Comparison of ENCODE assay signal across 12 cellular contexts in the genomic region with DNA sequence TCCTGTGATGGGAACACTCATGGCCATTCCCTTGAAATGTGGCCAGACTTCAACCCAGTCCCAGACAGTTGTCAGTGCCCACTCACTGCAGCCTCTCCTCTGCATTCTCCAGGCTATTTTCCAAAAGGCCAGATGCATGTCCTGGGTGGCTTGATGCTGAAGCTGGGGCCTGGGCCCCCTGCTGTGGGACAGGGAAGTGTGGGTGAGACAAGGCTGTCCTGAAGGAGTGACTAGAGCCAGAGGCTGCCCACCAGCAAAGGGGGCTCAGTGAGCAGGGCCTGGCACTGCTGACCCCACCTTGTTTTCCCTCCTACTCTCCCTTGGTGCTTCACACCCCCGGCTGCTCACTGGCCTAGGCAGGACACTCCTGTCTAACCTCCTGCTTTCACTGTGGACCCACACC. TPM values are rescaled to one million over a fixed set of nuclear protein-coding genes. Genes with fewer than 3 reads are reported as not detected.
DNase-seq lines count a peak whose midpoint lies in the region; ATAC-seq and TF ChIP-seq lines count a peak whose summit lies in the region.
"Had no signal": no experiment of that assay in that cellular context is flagged by ENCODE, and none has a peak within 500 bp of the region (broad histone marks: within the 10 kb centered on the region; RNA-seq: fewer than 3 reads in every experiment).

No MANE protein-coding gene starts in this region.

- TF ChIP-seq POLR2A in body of pancreas (IDR thresholded peaks at IDR 0.05) (no peak), vagina (IDR thresholded peaks at IDR 0.05) (no peak)

- 57 to 64% methylated on average over 1 of the region's 1 CpG for WGBS in body of pancreas, 2 donors

- no peaks in the 10 kb centered on the region for H3K27me3 Mint-ChIP-seq in natural killer cell treated with Interleukin-12 subunit alpha and Interleukin-12 subunit beta and Interleukin-15 and Interleukin-18, amount 100 ng/mL, for 72 hours
- no peaks in the 10 kb centered on the region for H3K27me3 Mint-ChIP-seq in natural killer cell (ENCODE audit: low read depth in 2 of 2)

- DNase-seq in natural killer cell treated with Interleukin-12 subunit alpha and Interleukin-12 subunit beta and Interleukin-15 and Interleukin-18, amount 100 ng/mL, for 72 hours (ENCODE audit: low spot score), result no peak
- no peak for DNase-seq in natural killer cell
- DNase-seq in body of pancreas, result no peak
- DNase-seq in myocyte (ENCODE audit: low read depth), result peak; percentile 57
- DNase-seq in vagina (ENCODE audit: extremely low spot score in 2 of 2), result no peak
- DNase-seq in caudate nucleus (lab: John Stamatoyannopoulos, UW), result no peak
- DNase-seq: amniotic stem cell, NCI-H1417, nucleus accumbens had no signal

- ATAC-seq in natural killer cell treated with Interleukin-12 subunit alpha and Interleukin-12 subunit beta and Interleukin-15 and Interleukin-18, amount 100 ng/mL, for 72 hours, result no peak
- ATAC-seq in natural killer cell (no peak), body of pancreas (no peak), GM18498 (IDR thresholded peaks at IDR 0.05; ENCODE audit: unreplicated experiment) (no peak), HG02678 (IDR thresholded peaks at IDR 0.05; ENCODE audit: unreplicated experiment) (no peak)

- H3K4me1 ChIP-seq in body of pancreas (peaks cover 69% of the 10 kb centered on the region), vagina (peaks cover 57% of the 10 kb centered on the region)

- H3K9me3 Mint-ChIP-seq in natural killer cell treated with Interleukin-12 subunit alpha and Interleukin-12 subunit beta and Interleukin-15 and Interleukin-18, amount 100 ng/mL, for 72 hours, result no peaks in the 10 kb centered on the region
- H3K9me3 Mint-ChIP-seq in natural killer cell, result no peaks in the 10 kb centered on the region

- peak overlapping the region; percentile 88 for H3K4me3 Mint-ChIP-seq in natural killer cell treated with Interleukin-12 subunit alpha and Interleukin-12 subunit beta and Interleukin-15 and Interleukin-18, amount 100 ng/mL, for 72 hours
- H3K4me3 Mint-ChIP-seq in natural killer cell, result no peak overlapping the region

- H3K27me3 ChIP-seq in body of pancreas (no peaks in the 10 kb centered on the region), vagina (no peaks in the 10 kb centered on the region)

- H3K27ac ChIP-seq in body of pancreas (peak overlapping the region; percentile 97 to 100 (median 99)), vagina (peak overlapping the region; percentile 98), caudate nucleus (ENCODE audit: low read depth, low read length) (no peak overlapping the region)

- intact Hi-C loops in natural killer cell (cut with micrococcal nuclease), result no loop called here
- intact Hi-C loops in body of pancreas (cut with DNase I), result no loop called here
- intact Hi-C loops in vagina (cut with DNase I), result no loop called here

- TF ChIP-seq CTCF in natural killer cell (IDR thresholded peaks at IDR 0.05) (no peak), body of pancreas (IDR thresholded peaks at IDR 0.05) (no peak), vagina (IDR thresholded peaks at IDR 0.05) (no peak)

- H3K9me3 ChIP-seq in body of pancreas (no peaks in the 10 kb centered on the region), vagina (no peaks in the 10 kb centered on the region)

- peaks cover 4% of the 10 kb centered on the region for H3K36me3 Mint-ChIP-seq in natural killer cell treated with Interleukin-12 subunit alpha and Interleukin-12 subunit beta and Interleukin-15 and Interleukin-18, amount 100 ng/mL, for 72 hours
- H3K36me3 Mint-ChIP-seq in natural killer cell, result peaks cover 8% of the 10 kb centered on the region

- H3K27ac Mint-ChIP-seq in natural killer cell treated with Interleukin-12 subunit alpha and Interleukin-12 subunit beta and Interleukin-15 and Interleukin-18, amount 100 ng/mL, for 72 hours, result peak overlapping the region; percentile 99
- H3K27ac Mint-ChIP-seq in natural killer cell, result peak overlapping the region in 1 of 2 donors; percentile 95

- H3K4me3 ChIP-seq in body of pancreas, result no peak overlapping the region
- no peak overlapping the region for H3K4me3 ChIP-seq in vagina

- H3K36me3 ChIP-seq in body of pancreas (replicated peaks in 1 of 2; ENCODE audit: insufficient read depth in 1 of 2, low read depth in 2 of 2), result no peaks in the 10 kb centered on the region
- H3K36me3 ChIP-seq in vagina, result no peaks in the 10 kb centered on the region

- H3K4me1 Mint-ChIP-seq in natural killer cell treated with Interleukin-12 subunit alpha and Interleukin-12 subunit beta and Interleukin-15 and Interleukin-18, amount 100 ng/mL, for 72 hours (ENCODE audit: low read depth in 2 of 2), result peaks cover 64 to 67% of the 10 kb centered on the region in 2 donors
- H3K4me1 Mint-ChIP-seq in natural killer cell, result peaks cover 46 to 58% of the 10 kb centered on the region in 2 donors

RNA-seq across cellular contexts. Expression of gene CISH, which starts 11.9 kb away (rescaled TPM):
- 100 to 1,000 TPM; 146 to 151 TPM for total RNA-seq in natural killer cell treated with Interleukin-12 subunit alpha and Interleukin-12 subunit beta and Interleukin-15 and Interleukin-18, amount 100 ng/mL, for 72 hours
- total RNA-seq in natural killer cell, result 10 to 100 TPM in 2 of 3 donors, 1 to 10 TPM in 1; 2.4 to 23.6 (median 11.3) TPM
- total RNA-seq in body of pancreas, result 10 to 100 TPM in 1 of 2 donors, 1 to 10 TPM in 1; 4.9 to 19.8 TPM
- total RNA-seq in myocyte, result 0.10 and 0.35 TPM in 2 replicates
- 0.43 TPM for polyA plus RNA-seq in myocyte (2012)
- total RNA-seq in vagina, result 21.9 TPM
- total RNA-seq: OCI-LY7 had no signal

RNA-seq across cellular contexts. Expression of gene MAPKAPK3, which starts 17.2 kb away (rescaled TPM):
- 100 to 1,000 TPM in 1 of 2 donors, 10 to 100 TPM in 1; 84.8 to 106 TPM for total RNA-seq in natural killer cell treated with Interleukin-12 subunit alpha and Interleukin-12 subunit beta and Interleukin-15 and Interleukin-18, amount 100 ng/mL, for 72 hours
- total RNA-seq in natural killer cell, result 10 to 100 TPM; 48.0 to 57.7 (median 49.3) TPM
- 10 to 100 TPM; 23.6 to 29.3 TPM for total RNA-seq in body of pancreas
- 91.0 and 92.3 TPM in 2 replicates for total RNA-seq in myocyte
- 31.8 TPM for polyA plus RNA-seq in myocyte (2012)
- 38.1 TPM for total RNA-seq in vagina

RNA-seq across cellular contexts. Expression of gene HEMK1, which starts 30.4 kb away (rescaled TPM):
- total RNA-seq in natural killer cell treated with Interleukin-12 subunit alpha and Interleukin-12 subunit beta and Interleukin-15 and Interleukin-18, amount 100 ng/mL, for 72 hours, result 10 to 100 TPM; 31.5 to 48.4 TPM
- total RNA-seq in natural killer cell (10 to 100 TPM; 20.5 to 29.3 (median 28.2) TPM), body of pancreas (1 to 10 TPM; 6.7 to 9.6 TPM), myocyte (6.2 and 9.7 TPM in 2 replicates), vagina (3.4 TPM)
- 14.3 TPM for polyA plus RNA-seq in myocyte (2012)

RNA-seq across cellular contexts. Expression of gene C3orf18, which starts 32.2 kb away (rescaled TPM):
- 1 to 10 TPM; 5.1 to 6.2 TPM for total RNA-seq in natural killer cell treated with Interleukin-12 subunit alpha and Interleukin-12 subunit beta and Interleukin-15 and Interleukin-18, amount 100 ng/mL, for 72 hours
- 10 to 100 TPM in 2 of 3 donors, 1 to 10 TPM in 1; 7.5 to 15.3 (median 11.7) TPM for total RNA-seq in natural killer cell
- 10 to 100 TPM in 1 of 2 donors, 1 to 10 TPM in 1; 6.3 to 11.4 TPM for total RNA-seq in body of pancreas
- 14.0 and 18.6 TPM in 2 replicates for total RNA-seq in myocyte
- 19.0 TPM for polyA plus RNA-seq in myocyte (2012)
- 10.8 TPM for total RNA-seq in vagina
